In genomic region chr20:36092424-36093024, GRCh38 we compare ENCODE assay signal across 8 cellular contexts.
DNase-seq lines count a peak whose midpoint lies in the region; ATAC-seq and TF ChIP-seq lines count a peak whose summit lies in the region.

No MANE protein-coding gene starts in this region.

- H3K27ac ChIP-seq in OCI-LY1 (ENCODE audit: low read depth, low read length, poor library complexity, severe bottlenecking) = no peak overlapping the region

- no peaks in the 10 kb centered on the region for H3K9me3 Mint-ChIP-seq in MCF 10A (ENCODE audit: unreplicated experiment)
- no peaks in the 10 kb centered on the region for H3K9me3 Mint-ChIP-seq in stimulated activated naive CD8-positive, alpha-beta T cell treated with anti-CD3 and anti-CD28 coated beads, Interleukin-15, Interleukin-2, amounts not matched to agents 100 ng/mL and 50 ng/mL, for 24 hours

- peak overlapping the region; percentile 90 for H3K4me3 Mint-ChIP-seq in MCF 10A (ENCODE audit: unreplicated experiment)
- H3K4me3 Mint-ChIP-seq in stimulated activated naive CD8-positive, alpha-beta T cell treated with anti-CD3 and anti-CD28 coated beads, Interleukin-15, Interleukin-2, amounts not matched to agents 100 ng/mL and 50 ng/mL, for 24 hours = peak overlapping the region; percentile 95

- peak overlapping the region; percentile 98 for H3K4me2 ChIP-seq in OCI-LY1 (ENCODE audit: low read length)

- peaks cover 13% of the 10 kb centered on the region for H3K4me1 ChIP-seq in OCI-LY1 (ENCODE audit: insufficient read depth, low read length, severe bottlenecking)

- no peak overlapping the region for H3K27ac Mint-ChIP-seq in MCF 10A (ENCODE audit: low read depth, unreplicated experiment)
- H3K27ac Mint-ChIP-seq in stimulated activated naive CD8-positive, alpha-beta T cell treated with anti-CD3 and anti-CD28 coated beads, Interleukin-15, Interleukin-2, amounts not matched to agents 100 ng/mL and 50 ng/mL, for 24 hours = peak overlapping the region; percentile 59

- CTCF ChIA-PET in MCF 10A (lab: Yijun Ruan, JAX) = interaction anchor here (0.7 to 7.8 kb wide), 6 partner anchors 36 to 138 kb away, joined by 3 to 66 read pairs (median 4); partner anchors contain the start of gene SCAND1

- H3K27me3 ChIP-seq in OCI-LY1 (ENCODE audit: insufficient read depth, low read length) = peaks cover 5% of the 10 kb centered on the region; the same call in 1 of the 2 replicates

- H3K79me2 ChIP-seq in OCI-LY1 (ENCODE audit: insufficient read depth, low read length) = no peaks in the 10 kb centered on the region

- H3K4me3 ChIP-seq in GM08714 (ENCODE audit: low read length) = peak overlapping the region; percentile 44; the same call in 1 of the 2 replicates
- peak overlapping the region; percentile 61 for H3K4me3 ChIP-seq in OCI-LY1 (ENCODE audit: low read depth, low read length, poor library complexity, severe bottlenecking)

- no peaks in the 10 kb centered on the region for H4K20me1 ChIP-seq in OCI-LY1 (ENCODE audit: insufficient read depth, low read length)

- no peaks in the 10 kb centered on the region for H3F3A ChIP-seq in OCI-LY1 (ENCODE audit: insufficient read depth, low read length)

- ATAC-seq in HG03039 (IDR thresholded peaks at IDR 0.05; ENCODE audit: unreplicated experiment) = no peak
- no peak for ATAC-seq in HG02870 (IDR thresholded peaks at IDR 0.05; ENCODE audit: unreplicated experiment)
- ATAC-seq in HG02970 (IDR thresholded peaks at IDR 0.05; ENCODE audit: low FRiP score, unreplicated experiment) = no peak

- H2AFZ ChIP-seq in OCI-LY1 (ENCODE audit: low read length) = no peak overlapping the region

- no peaks in the 10 kb centered on the region for H3K9me3 ChIP-seq in OCI-LY1 (ENCODE audit: low read length)

- BruUV-seq in MCF 10A (replicated peaks; lab: Mats Ljungman, UMichigan) = no TSS peak

- DNase-seq in MCF 10A (ENCODE audit: unreplicated experiment) (peak; percentile 21), kidney tubule cell (ENCODE audit: low spot score) (peak; percentile 38)

- H3K36me3 Mint-ChIP-seq in MCF 10A (ENCODE audit: insufficient read depth, unreplicated experiment) = no peaks in the 10 kb centered on the region
- no peaks in the 10 kb centered on the region for H3K36me3 Mint-ChIP-seq in stimulated activated naive CD8-positive, alpha-beta T cell treated with anti-CD3 and anti-CD28 coated beads, Interleukin-15, Interleukin-2, amounts not matched to agents 100 ng/mL and 50 ng/mL, for 24 hours (ENCODE audit: low read depth)

- intact Hi-C loops in MCF 10A (cut with micrococcal nuclease) = no loop called here

- no peaks in the 10 kb centered on the region for H3K9me2 ChIP-seq in OCI-LY1 (ENCODE audit: low read depth, low read length)

- TF ChIP-seq CTCF in OCI-LY1 (IDR thresholded peaks at IDR 0.05; ENCODE audit: low read length) (no peak), MCF 10A (IDR thresholded peaks at IDR 0.05; ENCODE audit: unreplicated experiment) (no peak)

- no peaks in the 10 kb centered on the region for H3K27me3 Mint-ChIP-seq in MCF 10A (ENCODE audit: insufficient read depth, unreplicated experiment)
- peaks cover 40% of the 10 kb centered on the region for H3K27me3 Mint-ChIP-seq in stimulated activated naive CD8-positive, alpha-beta T cell treated with anti-CD3 and anti-CD28 coated beads, Interleukin-15, Interleukin-2, amounts not matched to agents 100 ng/mL and 50 ng/mL, for 24 hours

- POLR2A ChIA-PET in MCF 10A (lab: Yijun Ruan, JAX) = interaction anchor here (0.6 to 3.8 kb wide), 9 partner anchors 18 to 350 kb away, joined by 3 to 22 read pairs (median 7); partner anchors contain the start of genes RBM39 and SCAND1

- H3K4me1 Mint-ChIP-seq in MCF 10A (ENCODE audit: insufficient read depth, unreplicated experiment) = peaks cover 31% of the 10 kb centered on the region
- peaks cover 17% of the 10 kb centered on the region for H3K4me1 Mint-ChIP-seq in stimulated activated naive CD8-positive, alpha-beta T cell treated with anti-CD3 and anti-CD28 coated beads, Interleukin-15, Interleukin-2, amounts not matched to agents 100 ng/mL and 50 ng/mL, for 24 hours (ENCODE audit: low read depth)

- H3K36me3 ChIP-seq in OCI-LY1 (ENCODE audit: insufficient read depth, low read length) = no peaks in the 10 kb centered on the region

- no peak overlapping the region for H3K9ac ChIP-seq in OCI-LY1 (ENCODE audit: low read length)
